ENCODE assay signal across 17 cellular contexts in genomic region chr2:71824436-71824835, GRCh38.
DNase-seq lines count a peak whose midpoint lies in the region; ATAC-seq, FAIRE-seq and TF ChIP-seq lines count a peak whose summit lies in the region.
"Had no signal": no experiment of that assay in that cellular context is flagged by ENCODE, and none has a peak within 500 bp of the region (broad histone marks: within the 10 kb centered on the region; RNA-seq: fewer than 3 reads in every experiment).

No MANE protein-coding gene starts in this region.

- no TSS peak for BruUV-seq in mammary epithelial cell (replicated peaks; lab: Mats Ljungman, UMichigan)

- no peak overlapping the region for H2BK120ac ChIP-seq in neuronal stem cell (ENCODE audit: low read depth, low read length)

- ATAC-seq in esophagus mucosa, result peak; percentile 63
- no peak for ATAC-seq in HG03108 (IDR thresholded peaks at IDR 0.05; ENCODE audit: unreplicated experiment)
- ATAC-seq in stimulated activated memory B cell treated with anti-CD40 and anti-IgM and Interleukin-4, amounts not matched to agents 10 μg/mL and 1 μg/mL and 100 μg/mL, for 72 hours, result no peak
- ATAC-seq: CD8-positive, alpha-beta T cell had no signal

- no peak overlapping the region for H2BK12ac ChIP-seq in neuronal stem cell (ENCODE audit: low read length)

- H3K36me3 Mint-ChIP-seq in stimulated activated memory B cell treated with anti-CD40 and anti-IgM and Interleukin-4, amounts not matched to agents 10 μg/mL and 1 μg/mL and 100 μg/mL, for 72 hours, result no peaks in the 10 kb centered on the region
- H3K36me3 Mint-ChIP-seq: CD8-positive, alpha-beta T cell; IgD-negative memory B cell had no signal

- CTCF ChIA-PET in mammary epithelial cell (lab: Charles Lee; ENCODE audit: low non-redundant PET), result interaction anchor here (0.6 kb wide), 1 partner anchor 724 kb away, joined by 3 read pairs; no protein-coding TSS in a partner anchor

- DNase-seq in HTR-8/SVneo (ENCODE audit: insufficient read length, low spot score) (no peak), mammary epithelial cell (peak; percentile 79), neuronal stem cell (ENCODE audit: low spot score) (no peak), hepatocyte (ENCODE audit: low spot score) (no peak)
- DNase-seq: Calu3; CD8-positive, alpha-beta T cell; DMS79 treated with DMSO at 0.1 percent for 48 hours; GF-D8; H9 had no signal

- H3K4me3 Mint-ChIP-seq in stimulated activated memory B cell treated with anti-CD40 and anti-IgM and Interleukin-4, amounts not matched to agents 10 μg/mL and 1 μg/mL and 100 μg/mL, for 72 hours, result no peak overlapping the region
- H3K4me3 Mint-ChIP-seq: B cell; CD8-positive, alpha-beta T cell; H9; IgD-negative memory B cell had no signal

- H3K9ac ChIP-seq in mammary epithelial cell (ENCODE audit: insufficient read depth, low read length) (peak overlapping the region; percentile 30), neuronal stem cell (ENCODE audit: low read depth, low read length, poor library complexity) (peak overlapping the region; percentile 70)
- H3K9ac ChIP-seq: BLaER1 treated with 17β-estradiol and CSF1 and Interleukin-3, amounts not matched to agents 10 nM and 100 nM had no signal

- H2AK5ac ChIP-seq in neuronal stem cell (ENCODE audit: low read depth, low read length), result no peak overlapping the region

- no peaks in the 10 kb centered on the region for H3K27me3 ChIP-seq in mammary epithelial cell (ENCODE audit: insufficient read depth, low read length)
- no peaks in the 10 kb centered on the region for H3K27me3 ChIP-seq in neuronal stem cell (ENCODE audit: control insufficient read depth in 3 of 3, insufficient read depth in 3 of 3, low read depth in 1 of 3, low read length in 3 of 3)
- no peaks in the 10 kb centered on the region for H3K27me3 ChIP-seq in hepatocyte
- H3K27me3 ChIP-seq: BLaER1 treated with 17β-estradiol and CSF1 and Interleukin-3, amounts not matched to agents 10 nM and 100 nM had no signal

- no peak overlapping the region for H2BK5ac ChIP-seq in neuronal stem cell (ENCODE audit: low read length)

- H3K4me1 ChIP-seq in mammary epithelial cell (ENCODE audit: insufficient read depth, low read length) (peaks cover 16% of the 10 kb centered on the region), neuronal stem cell (ENCODE audit: control insufficient read depth in 2 of 2, insufficient read depth in 1 of 2, low read depth in 1 of 2, low read length in 2 of 2) (no peaks in the 10 kb centered on the region), hepatocyte (ENCODE audit: insufficient read depth) (no peaks in the 10 kb centered on the region)
- H3K4me1 ChIP-seq: BLaER1 treated with 17β-estradiol and CSF1 and Interleukin-3, amounts not matched to agents 10 nM and 100 nM had no signal

- H4K91ac ChIP-seq in neuronal stem cell (ENCODE audit: low read depth, low read length, poor library complexity), result no peak overlapping the region

- peak overlapping the region; percentile 76 for H3K4me2 ChIP-seq in mammary epithelial cell (ENCODE audit: insufficient read depth, low read depth, low read length)
- no peak overlapping the region for H3K4me2 ChIP-seq in neuronal stem cell (ENCODE audit: insufficient read depth, low read length, poor library complexity, severe bottlenecking)
- H3K4me2 ChIP-seq in hepatocyte, result no peak overlapping the region
- H3K4me2 ChIP-seq: BLaER1 treated with 17β-estradiol and CSF1 and Interleukin-3, amounts not matched to agents 10 nM and 100 nM had no signal

- no peaks in the 10 kb centered on the region for H3K79me1 ChIP-seq in neuronal stem cell (ENCODE audit: low read depth, low read length)

- intact Hi-C loops in mammary epithelial cell (cut with micrococcal nuclease), result no loop called here

- H3K18ac ChIP-seq in neuronal stem cell (ENCODE audit: low read length), result no peak overlapping the region

- in situ Hi-C loops in mammary epithelial cell (cut with MboI; ENCODE audit: low sequenced_read_pairs in 2 of 2), result loop anchor here in 1 of 2 donors (25.0 kb wide), 1 partner anchor 913 kb away; no protein-coding TSS in a partner anchor

- H3K27ac Mint-ChIP-seq in stimulated activated memory B cell treated with anti-CD40 and anti-IgM and Interleukin-4, amounts not matched to agents 10 μg/mL and 1 μg/mL and 100 μg/mL, for 72 hours, result no peak overlapping the region
- H3K27ac Mint-ChIP-seq: B cell; CD8-positive, alpha-beta T cell; H9; IgD-negative memory B cell had no signal

- no peak overlapping the region for H4K8ac ChIP-seq in neuronal stem cell (ENCODE audit: low read depth, low read length)

- 7% methylated on average over 2 of the region's 2 CpGs for WGBS in mammary epithelial cell (ENCODE audit: low coverage, missing lambda C conversion rate)
- WGBS in neuronal stem cell (ENCODE audit: extremely low coverage in 2 of 2, insufficient read length in 2 of 2, insufficient replicate concordance in 1 of 2), 2 donors, result no CpG with 5 or more reads among the region's 2 CpGs
- 96% methylated on average over 2 of the region's 2 CpGs for WGBS in hepatocyte (ENCODE audit: low lambda C conversion rate, missing lambda C conversion rate)

- no peak overlapping the region for H3K14ac ChIP-seq in neuronal stem cell (ENCODE audit: low read length)

- H3K4ac ChIP-seq in neuronal stem cell (ENCODE audit: low read length), result no peak overlapping the region

- H2AFZ ChIP-seq in mammary epithelial cell (ENCODE audit: low read depth, low read length) (peak overlapping the region; percentile 79), neuronal stem cell (ENCODE audit: low read length) (no peak overlapping the region), hepatocyte (no peak overlapping the region)

- H3K4me3 ChIP-seq in mammary epithelial cell (replicated peaks in 1 of 3; ENCODE audit: insufficient read depth in 1 of 3, low read depth in 2 of 3, low read length in 3 of 3), result peak overlapping the region in 1 of 3 experiments; percentile 22
- peak overlapping the region in 1 of 2 donors; percentile 40 for H3K4me3 ChIP-seq in neuronal stem cell (ENCODE audit: low read length in 2 of 2)
- no peak overlapping the region for H3K4me3 ChIP-seq in hepatocyte
- H3K4me3 ChIP-seq: BLaER1 treated with 17β-estradiol and CSF1 and Interleukin-3, amounts not matched to agents 10 nM and 100 nM had no signal

- H3K9me3 Mint-ChIP-seq in stimulated activated memory B cell treated with anti-CD40 and anti-IgM and Interleukin-4, amounts not matched to agents 10 μg/mL and 1 μg/mL and 100 μg/mL, for 72 hours, result peaks cover 6% of the 10 kb centered on the region

- peak; percentile 48 for FAIRE-seq in HTR-8/SVneo (lab: Jason Lieb, UNC)
- FAIRE-seq: H1 had no signal

- H3K36me3 ChIP-seq in mammary epithelial cell (ENCODE audit: insufficient read depth, low read length), result no peaks in the 10 kb centered on the region
- no peaks in the 10 kb centered on the region for H3K36me3 ChIP-seq in neuronal stem cell (replicated peaks in 1 of 2; ENCODE audit: control insufficient read depth in 2 of 2, insufficient read depth in 2 of 2, low read length in 2 of 2)
- H3K36me3 ChIP-seq in hepatocyte (replicated peaks; ENCODE audit: insufficient read depth, low read depth), result no peaks in the 10 kb centered on the region
- H3K36me3 ChIP-seq: BLaER1 treated with 17β-estradiol and CSF1 and Interleukin-3, amounts not matched to agents 10 nM and 100 nM had no signal

- H3K79me2 ChIP-seq in mammary epithelial cell (ENCODE audit: insufficient read depth, low read length) (no peaks in the 10 kb centered on the region), hepatocyte (no peaks in the 10 kb centered on the region)

- H4K20me1 ChIP-seq in mammary epithelial cell (ENCODE audit: insufficient read depth, low read length), result no peaks in the 10 kb centered on the region
- H4K20me1 ChIP-seq in hepatocyte (ENCODE audit: insufficient read depth, poor library complexity, severe bottlenecking), result no peaks in the 10 kb centered on the region
- H4K20me1 ChIP-seq: BLaER1 treated with 17β-estradiol and CSF1 and Interleukin-3, amounts not matched to agents 10 nM and 100 nM had no signal

- no peak overlapping the region for H3K23ac ChIP-seq in neuronal stem cell (ENCODE audit: low read depth, low read length, poor library complexity)

- TF ChIP-seq CTCF in mammary epithelial cell (conservative IDR thresholded peaks at IDR 0.05 in 1 of 2, IDR thresholded peaks at IDR 0.05 in 1 of 2; ENCODE audit: extremely low read depth in 1 of 2, insufficient read depth in 1 of 2, low read depth in 1 of 2, low read length in 2 of 2), result peak in 1 of 2 donors; percentile 8
- TF ChIP-seq CTCF in hepatocyte (IDR thresholded peaks at IDR 0.05; ENCODE audit: poor library complexity), result no peak

- H2BK15ac ChIP-seq in neuronal stem cell (ENCODE audit: low read length), result no peak overlapping the region

- no peaks in the 10 kb centered on the region for H3K4me1 Mint-ChIP-seq in stimulated activated memory B cell treated with anti-CD40 and anti-IgM and Interleukin-4, amounts not matched to agents 10 μg/mL and 1 μg/mL and 100 μg/mL, for 72 hours
- H3K4me1 Mint-ChIP-seq: B cell had no signal

- dilution Hi-C loops in mammary epithelial cell (cut with HindIII; ENCODE audit: low sequenced_read_pairs), result no loop called here

- H3K9me3 ChIP-seq in mammary epithelial cell (replicated peaks; ENCODE audit: insufficient read depth, low read length) (no peaks in the 10 kb centered on the region), neuronal stem cell (replicated peaks in 1 of 2; ENCODE audit: control insufficient read depth in 2 of 2, insufficient read depth in 1 of 2, low read depth in 1 of 2, low read length in 2 of 2) (peaks cover 0 to 2% of the 10 kb centered on the region in 2 donors), hepatocyte (ENCODE audit: low read depth) (no peaks in the 10 kb centered on the region)

- no peaks in the 10 kb centered on the region for H3K27me3 Mint-ChIP-seq in stimulated activated memory B cell treated with anti-CD40 and anti-IgM and Interleukin-4, amounts not matched to agents 10 μg/mL and 1 μg/mL and 100 μg/mL, for 72 hours

- H3K9me2 ChIP-seq in hepatocyte (replicated peaks; ENCODE audit: insufficient read depth), result no peaks in the 10 kb centered on the region

- H3K27ac ChIP-seq in mammary epithelial cell (ENCODE audit: insufficient read depth, low read depth, low read length) (peak overlapping the region; percentile 36), neuronal stem cell (replicated peaks; ENCODE audit: low read length) (no peak overlapping the region), hepatocyte (no peak overlapping the region)
- H3K27ac ChIP-seq: BLaER1 treated with 17β-estradiol and CSF1 and Interleukin-3, amounts not matched to agents 10 nM and 100 nM; HL-60 had no signal
